In genomic region chr11:62556102-62556871, GRCh38 we compare ENCODE assay signal across 1 cellular context.
TF ChIP-seq lines count a peak whose summit lies in the region.

No MANE protein-coding gene starts in this region.

TF ChIP-seq in WTC11, 78 proteins besides CTCF, POLR2A, EP300 and RAD21 (continued from another document):
- no peak for TF ChIP-seq CDX4 (CRISPR knock-in tag; IDR thresholded peaks at IDR 0.05; ENCODE audit: borderline replicate concordance)
